In the genomic region with DNA sequence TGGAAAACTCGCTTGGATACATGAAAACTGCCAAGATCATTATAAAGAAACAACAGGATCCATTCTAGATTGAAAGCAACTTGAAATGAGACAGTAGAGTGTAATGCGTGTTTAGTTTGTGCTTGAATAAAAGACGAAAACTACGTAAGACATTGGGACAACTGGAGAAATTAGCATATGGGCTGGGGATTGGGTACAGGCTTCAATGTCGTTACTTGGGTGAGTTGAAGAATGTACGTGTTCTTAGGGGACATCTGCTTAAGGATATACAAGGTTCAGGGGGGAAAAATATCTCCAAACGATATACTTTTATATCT, we compare ENCODE assay signal across 6 cellular contexts. TPM values are rescaled to one million over a fixed set of nuclear protein-coding genes. Genes with fewer than 3 reads are reported as not detected.
DNase-seq lines count a peak whose midpoint lies in the region; ATAC-seq and TF ChIP-seq lines count a peak whose summit lies in the region.

No MANE protein-coding gene starts in this region.

- H3K4me3 ChIP-seq in BE2C (ENCODE audit: low read depth, low read length) (peak overlapping the region; percentile 97), MM.1S (ENCODE audit: low read length) (peak overlapping the region; percentile 78), heart right ventricle (peak overlapping the region in 9 of 10 donors; percentile 63 to 97 (median 76)), upper lobe of right lung (peak overlapping the region; percentile 91)

- H2AFZ ChIP-seq in MM.1S (ENCODE audit: low read length): peak overlapping the region; percentile 89

- H3K27me3 ChIP-seq in BE2C: no peaks in the 10 kb centered on the region
- H3K27me3 ChIP-seq in MM.1S (replicated peaks; ENCODE audit: insufficient read depth, low read length): no peaks in the 10 kb centered on the region
- H3K27me3 ChIP-seq in heart right ventricle: no peaks in the 10 kb centered on the region
- H3K27me3 ChIP-seq in upper lobe of right lung: no peaks in the 10 kb centered on the region

- no peak overlapping the region for H3K9ac ChIP-seq in MM.1S (ENCODE audit: low read length)

- H3K27ac ChIP-seq in MM.1S (ENCODE audit: low read length) (no peak overlapping the region), heart right ventricle (peak overlapping the region; percentile 42 to 96 (median 91)), upper lobe of right lung (peak overlapping the region; percentile 95)

- H3K9me3 ChIP-seq in BE2C (no peaks in the 10 kb centered on the region), MM.1S (replicated peaks; ENCODE audit: insufficient read depth, low read length) (no peaks in the 10 kb centered on the region), heart right ventricle (peaks cover 0 to 13% (median 0%) of the 10 kb centered on the region in 11 donors), upper lobe of right lung (no peaks in the 10 kb centered on the region)

- peak in 6 of 8 donors; percentile 1 to 16 (median 6) for ATAC-seq in heart right ventricle
- ATAC-seq in upper lobe of right lung: no peak
- no peak for ATAC-seq in HG03175 (IDR thresholded peaks at IDR 0.05; ENCODE audit: unreplicated experiment)

- DNase-seq in BE2C (no peak), MM.1S (no peak), heart right ventricle (no peak), upper lobe of right lung (no peak), GM20000 (ENCODE audit: low spot score) (no peak)

- peak overlapping the region; percentile 58 for H3K4me2 ChIP-seq in MM.1S (ENCODE audit: low read depth, low read length)

- 10 to 28% methylated on average over 7 of the region's 7 CpGs for WGBS in heart right ventricle, 2 donors

- H3K36me3 ChIP-seq in BE2C (peaks cover 53% of the 10 kb centered on the region), MM.1S (replicated peaks; ENCODE audit: insufficient read depth, low read length) (peaks cover 16% of the 10 kb centered on the region; the same call in 1 of the 2 replicates), heart right ventricle (peaks cover 0 to 58% (median 24%) of the 10 kb centered on the region in 9 donors), upper lobe of right lung (peaks cover 35% of the 10 kb centered on the region)

- H4K20me1 ChIP-seq in MM.1S (ENCODE audit: insufficient read depth, low read length): no peaks in the 10 kb centered on the region

- no peaks in the 10 kb centered on the region for H3F3A ChIP-seq in MM.1S (ENCODE audit: insufficient read depth, low read length)

- no peaks in the 10 kb centered on the region for H3K9me2 ChIP-seq in MM.1S (replicated peaks; ENCODE audit: insufficient read depth, low read length)

- no peak for TF ChIP-seq CTCF in BE2C (IDR thresholded peaks at IDR 0.05; ENCODE audit: low read depth, low read length)
- TF ChIP-seq CTCF in MM.1S (IDR thresholded peaks at IDR 0.05; ENCODE audit: low read length): no peak
- TF ChIP-seq CTCF in heart right ventricle (IDR thresholded peaks at IDR 0.05): no peak
- TF ChIP-seq CTCF in upper lobe of right lung (IDR thresholded peaks at IDR 0.05): no peak
- TF ChIP-seq CTCF in GM20000 (IDR thresholded peaks at IDR 0.05; ENCODE audit: extremely low read depth, missing control alignments): no peak

- intact Hi-C loops in heart right ventricle (cut with DNase I): loop anchor here in 4 of 10 donors (1.0 to 10.0 kb wide), 6 partner anchors 58 to 582 kb away; a partner anchor contains a TSS
- intact Hi-C loops in upper lobe of right lung (cut with DNase I): no loop called here

- H3K4me1 ChIP-seq in BE2C (no peaks in the 10 kb centered on the region), MM.1S (ENCODE audit: low read length) (no peaks in the 10 kb centered on the region), heart right ventricle (peaks cover 3 to 24% (median 16%) of the 10 kb centered on the region in 9 donors), upper lobe of right lung (peaks cover 20% of the 10 kb centered on the region)

- H3K79me2 ChIP-seq in MM.1S (ENCODE audit: low read length): peaks cover 23% of the 10 kb centered on the region

RNA-seq across cellular contexts. Expression of a gene that starts 0.5 kb away (rescaled TPM):
- polyA plus RNA-seq in BE2C (2012; ENCODE audit: insufficient read depth, insufficient read length, low read depth): 105 TPM
- 10 to 100 TPM; 14.4 to 28.7 (median 17.7) TPM for total RNA-seq in heart right ventricle
- polyA plus RNA-seq in heart right ventricle: 10 to 100 TPM; 28.6 to 57.5 TPM
- total RNA-seq in upper lobe of right lung: 34.8 TPM

RNA-seq across cellular contexts. Expression of a gene that starts 22.1 kb away (rescaled TPM):
- polyA plus RNA-seq in BE2C (2012; ENCODE audit: insufficient read depth, insufficient read length, low read depth): 4.2 TPM
- total RNA-seq in heart right ventricle (1 to 10 TPM; 1.2 to 2.1 (median 1.4) TPM), upper lobe of right lung (4.0 TPM)
- under 1 TPM; 0.80 to 0.87 TPM for polyA plus RNA-seq in heart right ventricle

RNA-seq across cellular contexts. Expression of a gene that starts 26.0 kb away (rescaled TPM):
- polyA plus RNA-seq in BE2C (2012; ENCODE audit: insufficient read depth, insufficient read length, low read depth): 1.9 TPM
- total RNA-seq in heart right ventricle: 1 to 10 TPM; 4.4 to 6.2 (median 5.6) TPM
- 1 to 10 TPM; 1.4 to 4.2 TPM for polyA plus RNA-seq in heart right ventricle
- total RNA-seq in upper lobe of right lung: 6.0 TPM

RNA-seq across cellular contexts. Expression of a gene that starts 48.6 kb away (rescaled TPM):
- polyA plus RNA-seq in BE2C (2012; ENCODE audit: insufficient read depth, insufficient read length, low read depth): 13.3 TPM
- 1 to 10 TPM in 9 of 10 donors, under 1 TPM in 1; 0.80 to 5.5 (median 2.0) TPM for total RNA-seq in heart right ventricle
- polyA plus RNA-seq in heart right ventricle: 1 to 10 TPM; 9.6 TPM
- total RNA-seq in upper lobe of right lung: 12.7 TPM

RNA-seq across cellular contexts. Expression of a gene that starts 57.8 kb away (rescaled TPM):
- 3.1 TPM for polyA plus RNA-seq in BE2C (2012; ENCODE audit: insufficient read depth, insufficient read length, low read depth)
- under 1 TPM in 9 of 10 donors, not detected in 1; 0.14 to 0.73 (median 0.30) TPM for total RNA-seq in heart right ventricle
- under 1 TPM; 0.22 to 0.33 TPM for polyA plus RNA-seq in heart right ventricle
- 1.4 TPM for total RNA-seq in upper lobe of right lung

Comparison
In these comparisons a context has a peak if more than half of its experiments do, and no peak if none do; other contexts are left out.
1. ATAC-seq: peak in heart right ventricle (6 of 8); none in upper lobe of right lung (single experiment) and HG03175 (single experiment).
2. Peak in every context shown above with its lines, with median percentiles within 50 percentile points of each other: H3K4me3 ChIP-seq.